In the genomic region with DNA sequence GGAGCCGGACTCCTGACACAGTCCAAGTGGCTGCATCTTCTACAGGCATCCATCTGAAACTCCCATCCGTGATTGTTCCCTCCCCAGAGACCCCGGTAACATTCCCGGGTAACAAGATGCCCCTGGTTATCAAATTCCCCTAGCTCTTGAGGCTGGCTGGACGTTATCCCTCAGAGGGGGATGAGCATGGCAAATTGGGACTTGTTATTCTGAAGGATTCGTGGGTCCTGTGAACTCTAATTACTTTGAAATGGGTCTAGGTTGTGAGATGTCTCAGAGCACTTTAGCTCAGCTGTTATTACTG, we compare ENCODE assay signal across 8 cellular contexts. TPM values are rescaled to one million over a fixed set of nuclear protein-coding genes. Genes with fewer than 3 reads are reported as not detected.
DNase-seq lines count a peak whose midpoint lies in the region; ATAC-seq, FAIRE-seq and TF ChIP-seq lines count a peak whose summit lies in the region.

No MANE protein-coding gene starts in this region.

- no peak for FAIRE-seq in urothelium cell line (lab: Jason Lieb, UNC)

- DNase-seq in activated naive CD4-positive, alpha-beta T cell treated with anti-CD3 and anti-CD28 coated beads for 36 hours = no peak
- no peak for DNase-seq in activated naive CD4-positive, alpha-beta T cell treated with anti-CD3 and anti-CD28 coated beads, Interleukin-2, amount 50 U/mL, for 16 hours
- no peak for DNase-seq in body of pancreas
- no peak for DNase-seq in lung (ENCODE audit: low spot score)
- DNase-seq in type B pancreatic cell (ENCODE audit: extremely low spot score, unreplicated experiment) = no peak
- DNase-seq in stimulated activated CD4-positive, alpha-beta T cell treated with anti-CD3 and anti-CD28 coated beads, Interleukin-4, amount 100 ng/mL, for 24 hours = no peak
- no peak for DNase-seq in urothelium cell line (ENCODE audit: low spot score)
- no peak for DNase-seq in AG20443 (ENCODE audit: low spot score)

- 1 to 3% methylated on average over 6 of the region's 6 CpGs for WGBS in body of pancreas, 2 donors
- 4 to 6% methylated on average over 6 of the region's 6 CpGs for WGBS in lung, 2 donors

- H3K4me3 Mint-ChIP-seq in activated naive CD4-positive, alpha-beta T cell treated with anti-CD3 and anti-CD28 coated beads for 36 hours = peak overlapping the region; percentile 97
- peak overlapping the region; percentile 97 for H3K4me3 Mint-ChIP-seq in type B pancreatic cell

- no peaks in the 10 kb centered on the region for H3K27me3 Mint-ChIP-seq in activated naive CD4-positive, alpha-beta T cell treated with anti-CD3 and anti-CD28 coated beads for 36 hours (ENCODE audit: low read depth)
- H3K27me3 Mint-ChIP-seq in type B pancreatic cell = no peaks in the 10 kb centered on the region

- peaks cover 9% of the 10 kb centered on the region for H3K36me3 Mint-ChIP-seq in activated naive CD4-positive, alpha-beta T cell treated with anti-CD3 and anti-CD28 coated beads for 36 hours (ENCODE audit: low read depth)
- H3K36me3 Mint-ChIP-seq in type B pancreatic cell = peaks cover 4% of the 10 kb centered on the region

- peaks cover 49% of the 10 kb centered on the region for H3K4me1 Mint-ChIP-seq in activated naive CD4-positive, alpha-beta T cell treated with anti-CD3 and anti-CD28 coated beads for 36 hours (ENCODE audit: low read depth)
- H3K4me1 Mint-ChIP-seq in type B pancreatic cell (ENCODE audit: unreplicated experiment) = peaks cover 22% of the 10 kb centered on the region

- H3K27ac Mint-ChIP-seq in activated naive CD4-positive, alpha-beta T cell treated with anti-CD3 and anti-CD28 coated beads for 36 hours = peak overlapping the region; percentile 100
- H3K27ac Mint-ChIP-seq in type B pancreatic cell = peak overlapping the region; percentile 98

- H3K9me3 Mint-ChIP-seq in activated naive CD4-positive, alpha-beta T cell treated with anti-CD3 and anti-CD28 coated beads for 36 hours = no peaks in the 10 kb centered on the region
- no peaks in the 10 kb centered on the region for H3K9me3 Mint-ChIP-seq in type B pancreatic cell

- H3K4me1 ChIP-seq in body of pancreas (peaks cover 15% of the 10 kb centered on the region), lung (ENCODE audit: control insufficient read depth in 2 of 2, insufficient read depth in 2 of 2, low read length in 2 of 2) (peaks cover 0 to 12% of the 10 kb centered on the region in 2 donors)

- CTCF ChIA-PET in activated naive CD4-positive, alpha-beta T cell treated with anti-CD3 and anti-CD28 coated beads for 36 hours (lab: Charles Lee) = interaction anchor here (0.6 to 4.2 kb wide), 4 partner anchors 9 to 50 kb away, joined by 3 to 18 read pairs (median 4); a partner anchor contains a TSS

- H3K9me3 ChIP-seq in body of pancreas = no peaks in the 10 kb centered on the region
- H3K9me3 ChIP-seq in lung (ENCODE audit: control insufficient read depth in 2 of 2, insufficient read depth in 1 of 2, low read length in 1 of 2) = no peaks in the 10 kb centered on the region

- no peaks in the 10 kb centered on the region for H3K36me3 ChIP-seq in body of pancreas (replicated peaks in 1 of 2; ENCODE audit: insufficient read depth in 1 of 2, low read depth in 2 of 2)
- no peaks in the 10 kb centered on the region for H3K36me3 ChIP-seq in lung (ENCODE audit: control insufficient read depth in 2 of 2, insufficient read depth in 2 of 2, low read length in 2 of 2)

- H3K27ac ChIP-seq in body of pancreas (peak overlapping the region; percentile 94 to 99 (median 98)), lung (ENCODE audit: low read depth in 1 of 2, low read length in 1 of 2) (peak overlapping the region; percentile 92 to 98)

- TF ChIP-seq POLR2A in body of pancreas (IDR thresholded peaks at IDR 0.05) = no peak

- intact Hi-C loops in activated naive CD4-positive, alpha-beta T cell treated with anti-CD3 and anti-CD28 coated beads for 36 hours (cut with micrococcal nuclease) = loop anchor here (1.0 to 10.0 kb wide), 13 partner anchors 18 to 1350 kb away; a partner anchor contains a TSS
- intact Hi-C loops in body of pancreas (cut with DNase I) = no loop called here

- H3K27me3 ChIP-seq in body of pancreas (no peaks in the 10 kb centered on the region), lung (ENCODE audit: control insufficient read depth, insufficient read depth) (no peaks in the 10 kb centered on the region)

- H3K4me3 ChIP-seq in body of pancreas (peak overlapping the region; percentile 21 to 32), lung (peak overlapping the region; percentile 42)

- ATAC-seq in body of pancreas (no peak), lung (ENCODE audit: insufficient read depth, low FRiP score) (no peak)

- TF ChIP-seq CTCF in body of pancreas (IDR thresholded peaks at IDR 0.05) (no peak), lung (IDR thresholded peaks at IDR 0.05; ENCODE audit: control extremely low read depth, extremely low read depth) (no peak), type B pancreatic cell (conservative IDR thresholded peaks at IDR 0.05) (peak; percentile 19)

RNA-seq across cellular contexts. Expression of a gene that starts 0.6 kb away (rescaled TPM):
- 10 to 100 TPM; 82.7 to 85.4 TPM for total RNA-seq in activated naive CD4-positive, alpha-beta T cell treated with anti-CD3 and anti-CD28 coated beads for 36 hours
- 10 to 100 TPM; 47.2 to 59.0 TPM for total RNA-seq in body of pancreas
- 10 to 100 TPM; 61.4 to 68.2 TPM for total RNA-seq in lung
- 10 to 100 TPM; 22.4 to 43.0 TPM for polyA plus RNA-seq in lung
- 58.3 and 77.5 TPM in 2 replicates for total RNA-seq in type B pancreatic cell (ENCODE audit: low replicate concordance)

RNA-seq across cellular contexts. Expression of a gene that starts 4.2 kb away (rescaled TPM):
- 10 to 100 TPM in 1 of 2 experiments, 1 to 10 TPM in 1; 9.0 to 12.6 TPM for total RNA-seq in activated naive CD4-positive, alpha-beta T cell treated with anti-CD3 and anti-CD28 coated beads for 36 hours
- not detected for total RNA-seq in body of pancreas
- under 1 TPM; 0.34 to 0.77 TPM for total RNA-seq in lung
- polyA plus RNA-seq in lung = 1 to 10 TPM in 1 of 2 donors, under 1 TPM in 1; 0.43 to 4.0 TPM
- 0.48 and 1.3 TPM in 2 replicates for total RNA-seq in type B pancreatic cell (ENCODE audit: low replicate concordance)

RNA-seq across cellular contexts. Expression of a gene that starts 18.7 kb away (rescaled TPM):
- 10 to 100 TPM; 47.5 to 57.3 TPM for total RNA-seq in activated naive CD4-positive, alpha-beta T cell treated with anti-CD3 and anti-CD28 coated beads for 36 hours
- total RNA-seq in body of pancreas = 100 to 1,000 TPM in 1 of 2 donors, 10 to 100 TPM in 1; 40.2 to 103 TPM
- 100 to 1,000 TPM in 1 of 2 donors, 10 to 100 TPM in 1; 38.8 to 125 TPM for total RNA-seq in lung
- 100 to 1,000 TPM; 128 to 153 TPM for polyA plus RNA-seq in lung
- total RNA-seq in type B pancreatic cell (ENCODE audit: low replicate concordance) = 194 and 217 TPM in 2 replicates

RNA-seq across cellular contexts. Expression of a gene that starts 25.5 kb away (rescaled TPM):
- total RNA-seq in activated naive CD4-positive, alpha-beta T cell treated with anti-CD3 and anti-CD28 coated beads for 36 hours = 100 to 1,000 TPM; 109 to 119 TPM
- total RNA-seq in body of pancreas = 100 to 1,000 TPM in 1 of 2 donors, 10 to 100 TPM in 1; 65.4 to 106 TPM
- total RNA-seq in lung = 100 to 1,000 TPM; 139 to 218 TPM
- polyA plus RNA-seq in lung = 10 to 100 TPM; 64.8 to 67.2 TPM
- 132 and 139 TPM in 2 replicates for total RNA-seq in type B pancreatic cell (ENCODE audit: low replicate concordance)

RNA-seq across cellular contexts. Expression of a gene that starts 28.2 kb away (rescaled TPM):
- not detected for total RNA-seq in activated naive CD4-positive, alpha-beta T cell treated with anti-CD3 and anti-CD28 coated beads for 36 hours
- total RNA-seq in body of pancreas (not detected), lung (under 1 TPM in 1 of 2 donors, not detected in 1; 0.12 TPM), type B pancreatic cell (ENCODE audit: low replicate concordance) (not detected in 2 replicates)
- not detected for polyA plus RNA-seq in lung
